Comparison of ENCODE assay signal across 8 cellular contexts in genomic region chr17:50550661-50551432, GRCh38. TPM values are rescaled to one million over a fixed set of nuclear protein-coding genes. Genes with fewer than 3 reads are reported as not detected.
DNase-seq lines count a peak whose midpoint lies in the region; ATAC-seq, FAIRE-seq and TF ChIP-seq lines count a peak whose summit lies in the region.

No MANE protein-coding gene starts in this region.

- H3K9me3 ChIP-seq in WERI-Rb-1 (ENCODE audit: severe bottlenecking), result no peaks in the 10 kb centered on the region

- ATAC-seq in left cardiac atrium (peak; percentile 64 to 72), HG02884 (IDR thresholded peaks at IDR 0.05; ENCODE audit: unreplicated experiment) (no peak), GM19452 (IDR thresholded peaks at IDR 0.05; ENCODE audit: unreplicated experiment) (no peak)

- intact Hi-C loops in left cardiac atrium (cut with DNase I), result loop anchor here in 1 of 2 donors (1.0 to 5.0 kb wide), 2 partner anchors 61 to 75 kb away; no protein-coding TSS in a partner anchor

- H3K27me3 ChIP-seq in WERI-Rb-1 (ENCODE audit: insufficient read depth, low read depth, severe bottlenecking), result no peaks in the 10 kb centered on the region

- peaks cover 13% of the 10 kb centered on the region for H3K36me3 ChIP-seq in WERI-Rb-1

- DNase-seq in NCI-H146 (lab: John Stamatoyannopoulos, UW), result peak; percentile 80
- DNase-seq in WERI-Rb-1, result peak; percentile 95
- DNase-seq in left cardiac atrium, result peak; percentile 87
- peak; percentile 81 for DNase-seq in retinal pigment epithelial cell (ENCODE audit: low read depth)
- no peak for DNase-seq in activated naive CD4-positive, alpha-beta T cell treated with anti-CD3 and anti-CD28 coated beads, Interleukin-2, amount 50 U/mL, for 16 hours

- peak; percentile 99 for TF ChIP-seq CTCF in WERI-Rb-1 (IDR thresholded peaks at IDR 0.05; ENCODE audit: low read depth, low read length)
- peak; percentile 93 for TF ChIP-seq CTCF in retinal pigment epithelial cell (conservative IDR thresholded peaks at IDR 0.05; ENCODE audit: low read depth, low read length)

- H3K4me3 ChIP-seq in WERI-Rb-1 (ENCODE audit: low read depth, low read length), result no peak overlapping the region
- H3K4me3 ChIP-seq in retinal pigment epithelial cell (ENCODE audit: low read length), result no peak overlapping the region

- peak; percentile 83 for FAIRE-seq in G401.6 (lab: Jason Lieb, UNC)

- H3K27ac ChIP-seq in WERI-Rb-1, result peak overlapping the region; percentile 70

RNA-seq across cellular contexts. Expression of gene SPATA20, which starts 3.9 kb away (rescaled TPM):
- 10 to 100 TPM; 41.0 to 41.1 TPM for total RNA-seq in left cardiac atrium

RNA-seq across cellular contexts. Expression of gene CACNA1G, which starts 9.7 kb away (rescaled TPM):
- 1 to 10 TPM; 5.7 to 6.9 TPM for total RNA-seq in left cardiac atrium

RNA-seq across cellular contexts. Expression of gene EPN3, which starts 18.3 kb away (rescaled TPM):
- total RNA-seq in left cardiac atrium, result 10 to 100 TPM in 1 of 2 donors, 1 to 10 TPM in 1; 7.0 to 16.1 TPM

RNA-seq across cellular contexts. Expression of gene MYCBPAP, which starts 42.6 kb away (rescaled TPM):
- under 1 TPM; 0.39 to 0.59 TPM for total RNA-seq in left cardiac atrium

Comparison
In these comparisons a context has a peak if more than half of its experiments do, and no peak if none do; other contexts are left out.
1. ATAC-seq: peak in left cardiac atrium (2 of 2); none in HG02884 (single experiment) and GM19452 (single experiment).